ENCODE assay signal across 1 cellular context in genomic region chr14:31166271-31166561, GRCh38.
TF ChIP-seq lines count a peak whose summit lies in the region.

No MANE protein-coding gene starts in this region.

TF ChIP-seq in SK-N-SH, 30 proteins besides CTCF, POLR2A, EP300 and RAD21 (continued from another document):
- TF ChIP-seq REST (IDR thresholded peaks at IDR 0.05; ENCODE audit: low read depth, low read length): no peak
- no peak for TF ChIP-seq MAX (IDR thresholded peaks at IDR 0.05; ENCODE audit: low read depth)
- no peak for TF ChIP-seq TCF12 (IDR thresholded peaks at IDR 0.05)
- TF ChIP-seq NRF1 (IDR thresholded peaks at IDR 0.05; ENCODE audit: low read depth, low read length): no peak
- TF ChIP-seq YY1 (IDR thresholded peaks at IDR 0.05; ENCODE audit: low read depth): no peak
- TF ChIP-seq GABPA (IDR thresholded peaks at IDR 0.05; ENCODE audit: low read depth): no peak
- TF ChIP-seq TAF1 (IDR thresholded peaks at IDR 0.05; ENCODE audit: borderline replicate concordance, low read depth, low read length): no peak
- TF ChIP-seq GATA2 (CRISPR knock-in tag; IDR thresholded peaks at IDR 0.05): no peak
- no peak for TF ChIP-seq PBX3 (IDR thresholded peaks at IDR 0.05)
- no peak for TF ChIP-seq EZH2phosphoT487 (IDR thresholded peaks at IDR 0.05; ENCODE audit: borderline replicate concordance, low read depth)
- TF ChIP-seq RCOR1 (IDR thresholded peaks at IDR 0.05; ENCODE audit: low read length): no peak
- TF ChIP-seq FOXM1 (IDR thresholded peaks at IDR 0.05; ENCODE audit: low read depth): no peak
- no peak for TF ChIP-seq USF1 (IDR thresholded peaks at IDR 0.05; ENCODE audit: borderline replicate concordance, low read depth)
- no peak for TF ChIP-seq NFIC (IDR thresholded peaks at IDR 0.05; ENCODE audit: borderline replicate concordance)
- no peak for TF ChIP-seq ZBTB33 (IDR thresholded peaks at IDR 0.05; ENCODE audit: borderline replicate concordance, low read depth)
- TF ChIP-seq JUND (IDR thresholded peaks at IDR 0.05): no peak
- TF ChIP-seq SMC3 (IDR thresholded peaks at IDR 0.05; ENCODE audit: low read depth, low read length): no peak
